Comparison of ENCODE assay signal across 21 cellular contexts in genomic region chr2:122186761-122187222, GRCh38.
DNase-seq lines count a peak whose midpoint lies in the region; ATAC-seq and TF ChIP-seq lines count a peak whose summit lies in the region.
"Had no signal": no experiment of that assay in that cellular context is flagged by ENCODE, and none has a peak within 500 bp of the region (broad histone marks: within the 10 kb centered on the region; RNA-seq: fewer than 3 reads in every experiment).

No MANE protein-coding gene starts in this region.

- TF ChIP-seq POLR2A in erythroblast (IDR thresholded peaks at IDR 0.05; ENCODE audit: low read length) = peak; percentile 30

- ATAC-seq in HG03095 (IDR thresholded peaks at IDR 0.05; ENCODE audit: unreplicated experiment) (no peak), GM21423 (IDR thresholded peaks at IDR 0.05; ENCODE audit: unreplicated experiment) (no peak)
- ATAC-seq: activated naive CD8-positive, alpha-beta T cell treated with anti-CD3 and anti-CD28 coated beads, Interleukin-2, amount 50 U/mL, for 24 hours; stimulated activated naive B cell treated with anti-CD40 and anti-IgM and Interleukin-4, amounts not matched to agents 10 μg/mL and 1 μg/mL and 100 μg/mL, for 72 hours had no signal

- DNase-seq in GDM1 (lab: John Stamatoyannopoulos, UW) (peak; percentile 51), HUDEP-2 (lab: John Stamatoyannopoulos, UW; ENCODE audit: unreplicated experiment in 76 of 76) (peak in 74 of 76 experiments; percentile 3 to 81 (median 50)), UCSD-AML1 (lab: John Stamatoyannopoulos, UW; ENCODE audit: unreplicated experiment) (peak; percentile 81), erythroblast (lab: John Stamatoyannopoulos, UW) (peak; percentile 86 to 90), NCI-H82 (lab: John Stamatoyannopoulos, UW) (no peak)
- DNase-seq: activated CD4-positive, alpha-beta memory T cell treated with anti-CD3 and anti-CD28 coated beads for 36 hours; activated CD4-positive, alpha-beta T cell treated with anti-CD3 and anti-CD28 coated beads for 1 hour; activated CD8-positive, alpha-beta memory T cell treated with anti-CD3 and anti-CD28 coated beads, Interleukin-2, amount 50 U/mL, for 4 hours; activated naive CD4-positive, alpha-beta T cell; activated naive CD8-positive, alpha-beta T cell treated with anti-CD3 and anti-CD28 coated beads, Interleukin-2, amount 50 U/mL, for 24 hours; Calu3; DMS79 treated with DMSO at 0.1 percent for 48 hours; mesenchymal stem cell; NCI-H1694; NCI-H2171; ovary; stimulated activated naive B cell treated with anti-CD40 and anti-IgM and Interleukin-4, amounts not matched to agents 10 μg/mL and 1 μg/mL and 100 μg/mL, for 72 hours; substantia nigra; upper lobe of left lung had no signal
